In genomic region chr3:126402178-126402577, GRCh38 we compare ENCODE assay signal across 36 cellular contexts. TPM values are rescaled to one million over a fixed set of nuclear protein-coding genes. Genes with fewer than 3 reads are reported as not detected.
"Had no signal": no experiment of that assay in that cellular context is flagged by ENCODE, and none has a peak within 500 bp of the region (broad histone marks: within the 10 kb centered on the region; RNA-seq: fewer than 3 reads in every experiment).

No MANE protein-coding gene starts in this region.

- H3K9me3 ChIP-seq: adrenal gland, body of pancreas, esophagus muscularis mucosa, gastrocnemius medialis had no signal

- H3K36me3 ChIP-seq: adrenal gland, esophagus muscularis mucosa, gastrocnemius medialis had no signal

- H3K4me1 Mint-ChIP-seq: activated CD4-positive, alpha-beta T cell treated with anti-CD3 and anti-CD28 coated beads, Interleukin-2, amount 10 ng/mL, durations not matched to agents 7 days and 5 days; activated CD8-positive, alpha-beta memory T cell treated with anti-CD3 and anti-CD28 coated beads, Interleukin-2, amount 10 ng/mL, durations not matched to agents 7 days and 5 days; activated naive CD4-positive, alpha-beta T cell treated with anti-CD3 and anti-CD28 coated beads, Interleukin-2, amount 50 U/mL, for 24 hours; activated naive CD8-positive, alpha-beta T cell treated with anti-CD3 and anti-CD28 coated beads for 36 hours; activated naive CD8-positive, alpha-beta T cell treated with anti-CD3 and anti-CD28 coated beads, Interleukin-2, amount 50 U/mL, for 24 hours had no signal

- H3K4me3 Mint-ChIP-seq: activated CD4-positive, alpha-beta T cell treated with anti-CD3 and anti-CD28 coated beads, Interleukin-2, amount 10 ng/mL, durations not matched to agents 7 days and 5 days; activated CD8-positive, alpha-beta memory T cell treated with anti-CD3 and anti-CD28 coated beads, Interleukin-2, amount 10 ng/mL, durations not matched to agents 7 days and 5 days; activated CD8-positive, alpha-beta T cell treated with anti-CD3 and anti-CD28 coated beads, Interleukin-2, amount 10 ng/mL, durations not matched to agents 7 days and 5 days; activated naive CD4-positive, alpha-beta T cell treated with anti-CD3 and anti-CD28 coated beads for 36 hours; activated naive CD4-positive, alpha-beta T cell treated with anti-CD3 and anti-CD28 coated beads, Interleukin-2, amount 50 U/mL, for 24 hours; activated naive CD8-positive, alpha-beta T cell treated with anti-CD3 and anti-CD28 coated beads for 36 hours; activated naive CD8-positive, alpha-beta T cell treated with anti-CD3 and anti-CD28 coated beads, Interleukin-2, amount 50 U/mL, for 24 hours; activated T-helper 1 cell treated with anti-CD3 and anti-CD28 coated beads, Interleukin-12 subunit alpha, Interleukin-12 subunit beta, Interleukin-2, Interleukin-4 antibody, amounts not matched to agents 30 ng/mL and 10 ng/mL and 1 ng/mL, durations not matched to agents 14 hours and 24 hours and 36 hours; effector memory CD8-positive, alpha-beta T cell; WTC11 had no signal

- DNase-seq: activated CD4-positive, alpha-beta T cell treated with anti-CD3 and anti-CD28 coated beads for 1 hour; activated CD4-positive, alpha-beta T cell treated with anti-CD3 and anti-CD28 coated beads for 4 hours; activated CD4-positive, alpha-beta T cell treated with anti-CD3 and anti-CD28 coated beads, Interleukin-2, amount 10 ng/mL, durations not matched to agents 7 days and 5 days; activated CD4-positive, alpha-beta T cell treated with anti-CD3 and anti-CD28 coated beads, Interleukin-2, amount 50 U/mL, for 4 hours; activated CD8-positive, alpha-beta memory T cell treated with anti-CD3 and anti-CD28 coated beads, Interleukin-2, amount 10 ng/mL, durations not matched to agents 7 days and 5 days; activated CD8-positive, alpha-beta memory T cell treated with anti-CD3 and anti-CD28 coated beads, Interleukin-2, amount 50 U/mL, for 4 hours; activated CD8-positive, alpha-beta T cell treated with anti-CD3 and anti-CD28 coated beads, Interleukin-2, amount 10 ng/mL, durations not matched to agents 7 days and 5 days; activated effector memory CD4-positive, alpha-beta T cell treated with anti-CD3 and anti-CD28 coated beads, Interleukin-2, amount 50 U/mL, for 16 hours; activated naive CD4-positive, alpha-beta T cell treated with anti-CD3 and anti-CD28 coated beads for 36 hours; activated naive CD8-positive, alpha-beta T cell treated with anti-CD3 and anti-CD28 coated beads for 36 hours; activated naive CD8-positive, alpha-beta T cell treated with anti-CD3 and anti-CD28 coated beads, Interleukin-2, amount 50 U/mL, for 24 hours; activated T-cell treated with anti-CD3 and anti-CD28 coated beads, Interleukin-2, amount 50 U/mL, for 1 hour; activated T-cell treated with anti-CD3 and anti-CD28 coated beads, Interleukin-2, amount 50 U/mL, for 48 hours; amygdala; aorta; body of pancreas; caudate nucleus; cortex of kidney; dermis blood vessel endothelial cell; effector CD4-positive, alpha-beta T cell; effector memory CD8-positive, alpha-beta T cell; erythroblast; foreskin keratinocyte; gastrocnemius medialis; T-helper 2 cell had no signal

- H3K27ac Mint-ChIP-seq: activated CD4-positive, alpha-beta T cell treated with anti-CD3 and anti-CD28 coated beads, Interleukin-2, amount 10 ng/mL, durations not matched to agents 7 days and 5 days; activated CD8-positive, alpha-beta memory T cell treated with anti-CD3 and anti-CD28 coated beads, Interleukin-2, amount 10 ng/mL, durations not matched to agents 7 days and 5 days; activated CD8-positive, alpha-beta T cell treated with anti-CD3 and anti-CD28 coated beads, Interleukin-2, amount 10 ng/mL, durations not matched to agents 7 days and 5 days; activated naive CD4-positive, alpha-beta T cell treated with anti-CD3 and anti-CD28 coated beads for 36 hours; activated naive CD4-positive, alpha-beta T cell treated with anti-CD3 and anti-CD28 coated beads, Interleukin-2, amount 50 U/mL, for 24 hours; activated naive CD8-positive, alpha-beta T cell treated with anti-CD3 and anti-CD28 coated beads for 36 hours; activated naive CD8-positive, alpha-beta T cell treated with anti-CD3 and anti-CD28 coated beads, Interleukin-2, amount 50 U/mL, for 24 hours; activated T-helper 1 cell treated with anti-CD3 and anti-CD28 coated beads, Interleukin-12 subunit alpha, Interleukin-12 subunit beta, Interleukin-2, Interleukin-4 antibody, amounts not matched to agents 30 ng/mL and 10 ng/mL and 1 ng/mL, durations not matched to agents 14 hours and 24 hours and 36 hours; activated T-helper 2 cell treated with anti-CD3 and anti-CD28 coated beads, Interferon-gamma antibody, Interleukin-2, Interleukin-4, amounts not matched to agents 10 μg/mL and 5 μg/mL and 100 μg/mL, durations not matched to agents 14 hours and 24 hours and 36 hours; effector memory CD8-positive, alpha-beta T cell; WTC11 had no signal

- H3K27me3 ChIP-seq: adrenal gland, body of pancreas had no signal

- H3K4me3 ChIP-seq: adrenal gland, body of pancreas, esophagus muscularis mucosa, gastrocnemius medialis had no signal

- H3K9me3 Mint-ChIP-seq: activated CD4-positive, alpha-beta T cell treated with anti-CD3 and anti-CD28 coated beads, Interleukin-2, amount 10 ng/mL, durations not matched to agents 7 days and 5 days; activated naive CD4-positive, alpha-beta T cell treated with anti-CD3 and anti-CD28 coated beads for 36 hours; activated naive CD4-positive, alpha-beta T cell treated with anti-CD3 and anti-CD28 coated beads, Interleukin-2, amount 50 U/mL, for 24 hours; activated naive CD8-positive, alpha-beta T cell treated with anti-CD3 and anti-CD28 coated beads for 36 hours; activated naive CD8-positive, alpha-beta T cell treated with anti-CD3 and anti-CD28 coated beads, Interleukin-2, amount 50 U/mL, for 24 hours; activated T-helper 1 cell treated with anti-CD3 and anti-CD28 coated beads, Interleukin-12 subunit alpha, Interleukin-12 subunit beta, Interleukin-2, Interleukin-4 antibody, amounts not matched to agents 30 ng/mL and 10 ng/mL and 1 ng/mL, durations not matched to agents 14 hours and 24 hours and 36 hours; activated T-helper 2 cell treated with anti-CD3 and anti-CD28 coated beads, Interferon-gamma antibody, Interleukin-2, Interleukin-4, amounts not matched to agents 10 μg/mL and 5 μg/mL and 100 μg/mL, durations not matched to agents 14 hours and 24 hours and 36 hours; effector memory CD8-positive, alpha-beta T cell; WTC11 had no signal

- H3K4me1 ChIP-seq: adrenal gland, body of pancreas, esophagus muscularis mucosa, foreskin keratinocyte, gastrocnemius medialis had no signal

- ATAC-seq: activated CD8-positive, alpha-beta memory T cell treated with anti-CD3 and anti-CD28 coated beads, Interleukin-2, amount 10 ng/mL, durations not matched to agents 7 days and 5 days; activated CD8-positive, alpha-beta T cell treated with anti-CD3 and anti-CD28 coated beads, Interleukin-2, amount 10 ng/mL, durations not matched to agents 7 days and 5 days; activated naive CD8-positive, alpha-beta T cell treated with anti-CD3 and anti-CD28 coated beads, Interleukin-2, amount 50 U/mL, for 24 hours; body of pancreas; effector memory CD8-positive, alpha-beta T cell; foreskin keratinocyte; gastrocnemius medialis; WTC11 had no signal

- H3K36me3 Mint-ChIP-seq: activated CD8-positive, alpha-beta memory T cell treated with anti-CD3 and anti-CD28 coated beads, Interleukin-2, amount 10 ng/mL, durations not matched to agents 7 days and 5 days; activated naive CD4-positive, alpha-beta T cell treated with anti-CD3 and anti-CD28 coated beads, Interleukin-2, amount 50 U/mL, for 24 hours; activated naive CD8-positive, alpha-beta T cell treated with anti-CD3 and anti-CD28 coated beads for 36 hours; WTC11 had no signal

- H3K27ac ChIP-seq: adrenal gland, body of pancreas, esophagus muscularis mucosa, foreskin keratinocyte, gastrocnemius medialis, VCaP had no signal

RNA-seq across cellular contexts. Expression of gene CFAP100, which starts 7.5 kb away (rescaled TPM):
- total RNA-seq: activated CD4-positive, alpha-beta T cell treated with anti-CD3 and anti-CD28 coated beads, Interleukin-2, amount 10 ng/mL, durations not matched to agents 7 days and 5 days; activated CD8-positive, alpha-beta memory T cell treated with anti-CD3 and anti-CD28 coated beads for 36 hours; activated CD8-positive, alpha-beta memory T cell treated with anti-CD3 and anti-CD28 coated beads, Interleukin-2, amount 10 ng/mL, durations not matched to agents 7 days and 5 days; activated CD8-positive, alpha-beta T cell treated with anti-CD3 and anti-CD28 coated beads, Interleukin-2, amount 10 ng/mL, durations not matched to agents 7 days and 5 days; activated naive CD4-positive, alpha-beta T cell treated with anti-CD3 and anti-CD28 coated beads for 36 hours; activated naive CD8-positive, alpha-beta T cell treated with anti-CD3 and anti-CD28 coated beads for 36 hours; activated T-helper 1 cell treated with anti-CD3 and anti-CD28 coated beads, Interleukin-12 subunit alpha, Interleukin-12 subunit beta, Interleukin-2, Interleukin-4 antibody, amounts not matched to agents 30 ng/mL and 10 ng/mL and 1 ng/mL, durations not matched to agents 14 hours and 24 hours and 36 hours; activated T-helper 2 cell treated with anti-CD3 and anti-CD28 coated beads, Interferon-gamma antibody, Interleukin-2, Interleukin-4, amounts not matched to agents 10 μg/mL and 5 μg/mL and 100 μg/mL, durations not matched to agents 14 hours and 24 hours and 36 hours; adrenal gland; aorta; body of pancreas; chondrocyte; dermis blood vessel endothelial cell; esophagus muscularis mucosa; foreskin keratinocyte; gastrocnemius medialis; glomerular endothelial cell; T-helper 1 cell treated with Interleukin-12 subunit alpha and Interleukin-12 subunit beta and Interleukin-4 antibody, amounts not matched to agents 30 ng/mL and 1 ng/mL, for 36 hours; WTC11 had no signal
- polyA plus RNA-seq: adrenal gland, aorta, foreskin keratinocyte had no signal

RNA-seq across cellular contexts. Expression of gene KLF15, which starts 45.0 kb away (rescaled TPM):
- total RNA-seq: activated CD4-positive, alpha-beta T cell treated with anti-CD3 and anti-CD28 coated beads, Interleukin-2, amount 10 ng/mL, durations not matched to agents 7 days and 5 days; activated CD8-positive, alpha-beta memory T cell treated with anti-CD3 and anti-CD28 coated beads, Interleukin-2, amount 10 ng/mL, durations not matched to agents 7 days and 5 days; activated CD8-positive, alpha-beta T cell treated with anti-CD3 and anti-CD28 coated beads, Interleukin-2, amount 10 ng/mL, durations not matched to agents 7 days and 5 days; T-helper 1 cell treated with Interleukin-12 subunit alpha and Interleukin-12 subunit beta and Interleukin-4 antibody, amounts not matched to agents 30 ng/mL and 1 ng/mL, for 36 hours had no signal
- polyA plus RNA-seq: foreskin keratinocyte had no signal
